In the genomic region with DNA sequence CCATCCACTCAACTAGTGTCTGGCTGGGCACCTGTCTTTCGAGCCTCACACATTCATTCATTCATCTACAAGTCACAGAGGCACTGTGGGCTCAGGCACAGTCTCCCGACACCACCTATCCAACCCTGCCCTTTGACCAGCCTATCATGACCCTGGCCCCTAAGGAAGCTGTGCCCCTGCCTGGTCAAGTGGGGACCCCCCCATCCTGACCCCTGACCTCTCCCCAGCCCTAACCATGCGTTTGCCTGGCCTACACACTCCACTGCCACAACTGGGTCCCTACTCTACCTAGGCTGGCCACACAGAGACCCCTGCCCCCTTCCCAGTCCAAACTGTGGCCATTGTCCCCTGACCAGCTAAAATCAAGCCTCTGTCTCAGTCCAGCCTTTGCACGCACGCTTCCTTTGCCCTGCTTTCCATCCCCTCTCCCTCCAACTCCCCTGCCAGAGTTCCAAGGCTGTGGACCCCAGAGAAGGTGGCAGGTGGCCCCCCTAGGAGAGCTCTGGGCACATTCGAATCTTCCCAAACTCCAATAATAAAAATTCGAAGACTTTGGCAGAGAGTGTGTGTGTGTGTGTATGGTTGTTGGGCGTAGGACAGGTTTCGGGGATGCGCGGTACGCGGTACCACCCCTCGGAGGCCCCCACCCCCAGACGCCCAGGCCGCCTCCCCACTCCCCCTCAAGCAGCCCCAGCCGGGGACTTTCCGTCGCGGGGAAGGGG, we compare ENCODE assay signal across 8 cellular contexts. TPM values are rescaled to one million over a fixed set of nuclear protein-coding genes. Genes with fewer than 3 reads are reported as not detected.
DNase-seq lines count a peak whose midpoint lies in the region; ATAC-seq and TF ChIP-seq lines count a peak whose summit lies in the region.

No MANE protein-coding gene starts in this region.

- no peaks in the 10 kb centered on the region for H4K20me1 ChIP-seq in SK-N-SH (ENCODE audit: insufficient read depth)

- POLR2A ChIA-PET in SK-N-SH (lab: Yijun Ruan, JAX), result interaction anchor here (0.8 to 1.6 kb wide), 7 partner anchors 12 to 101 kb away, joined by 3 to 4 read pairs (median 3); a partner anchor contains a TSS

- H3K4me1 ChIP-seq in SK-N-SH (ENCODE audit: control insufficient read depth in 1 of 2, insufficient read depth in 2 of 2, low read depth in 1 of 2, low read length in 1 of 2) (peaks cover 0 to 3% of the 10 kb centered on the region in 2 experiments; a peak in 1 of 4 replicates), psoas muscle (no peaks in the 10 kb centered on the region)

- H3K4me3 ChIP-seq in SK-N-SH (ENCODE audit: low read depth in 2 of 2, low read length in 1 of 2) (peak overlapping the region; percentile 60 to 80), psoas muscle (peak overlapping the region; percentile 76)

- H3K36me3 ChIP-seq in SK-N-SH (replicated peaks in 1 of 2; ENCODE audit: control insufficient read depth in 1 of 2, insufficient read depth in 2 of 2, low read length in 1 of 2) (no peaks in the 10 kb centered on the region), psoas muscle (ENCODE audit: insufficient read depth in 1 of 2, low read depth in 1 of 2) (no peaks in the 10 kb centered on the region)

- H3F3A ChIP-seq in SK-N-SH (replicated peaks; ENCODE audit: insufficient read depth), result peaks cover 13% of the 10 kb centered on the region

- H3K79me2 ChIP-seq in SK-N-SH (ENCODE audit: insufficient read depth), result no peaks in the 10 kb centered on the region

- in situ Hi-C loops in GM13976 (cut with MboI; ENCODE audit: low sequenced_read_pairs, unreplicated experiment), result no loop called here

- H3K4me2 ChIP-seq in SK-N-SH, result peak overlapping the region; percentile 98

- peak overlapping the region; percentile 93 for H2AFZ ChIP-seq in SK-N-SH (ENCODE audit: low read depth)

- H3K9ac ChIP-seq in SK-N-SH, result peak overlapping the region; percentile 77

- DNase-seq in GM13976 (ENCODE audit: low spot score) (peak; percentile 31), SK-N-SH (peak; percentile 36), psoas muscle (peak in 1 of 2 donors; percentile 36), RKO (ENCODE audit: low spot score) (no peak), cerebellar cortex (ENCODE audit: low spot score) (no peak)

- H3K9me2 ChIP-seq in SK-N-SH, result no peaks in the 10 kb centered on the region

- CTCF ChIA-PET in SK-N-SH (lab: Yijun Ruan, JAX), result interaction anchor here (0.5 to 4.0 kb wide), 40 partner anchors 10 to 231 kb away, joined by 3 to 36 read pairs (median 4); a partner anchor contains a TSS

- no peaks in the 10 kb centered on the region for H3K9me3 ChIP-seq in SK-N-SH
- no peaks in the 10 kb centered on the region for H3K9me3 ChIP-seq in psoas muscle

- TF ChIP-seq RAD21 in SK-N-SH (IDR thresholded peaks at IDR 0.05; ENCODE audit: low read length), result no peak

- WGBS in SK-N-SH (ENCODE audit: low lambda C conversion rate), result 58% methylated on average over 11 of the region's 20 CpGs
- 26 to 40% (median 31%) methylated on average over 14 to 20 of the region's 20 CpGs for WGBS in psoas muscle, 3 donors

- intact Hi-C loops in psoas muscle (cut with DNase I), result no loop called here

- TF ChIP-seq CTCF in GM13976 (IDR thresholded peaks at IDR 0.05; ENCODE audit: borderline replicate concordance, control extremely low read depth, extremely low read depth, insufficient read depth, missing control alignments) (no peak), SK-N-SH (IDR thresholded peaks at IDR 0.05) (no peak), psoas muscle (IDR thresholded peaks at IDR 0.05) (no peak)

- H3K27ac ChIP-seq in SK-N-SH (ENCODE audit: low read depth in 2 of 2, low read length in 1 of 2) (peak overlapping the region in 1 of 2 experiments; percentile 40; a peak in 2 of 4 replicates), psoas muscle (peak overlapping the region; percentile 68)

- ATAC-seq in esophagus mucosa, result peak; percentile 25
- ATAC-seq in psoas muscle, result peak in 1 of 4 donors; percentile 14
- ATAC-seq in HG02840 (IDR thresholded peaks at IDR 0.05; ENCODE audit: low FRiP score, unreplicated experiment), result no peak
- ATAC-seq in HG02763 (IDR thresholded peaks at IDR 0.05; ENCODE audit: unreplicated experiment), result no peak

- TF ChIP-seq EP300 in SK-N-SH (IDR thresholded peaks at IDR 0.05; ENCODE audit: borderline replicate concordance in 1 of 2, low read depth in 1 of 2, low read length in 1 of 2), result no peak

- H3K27me3 ChIP-seq in SK-N-SH (ENCODE audit: insufficient read depth) (no peaks in the 10 kb centered on the region), psoas muscle (ENCODE audit: insufficient read depth in 3 of 3, low read length in 2 of 3) (no peaks in the 10 kb centered on the region)

TF ChIP-seq in SK-N-SH, 30 proteins besides CTCF, POLR2A, EP300 and RAD21:
- TF ChIP-seq GATA2 (CRISPR knock-in tag; IDR thresholded peaks at IDR 0.05) (no peak), CHD2 (IDR thresholded peaks at IDR 0.05; ENCODE audit: low read length, partially characterized antibody) (no peak)

RNA-seq across cellular contexts. Expression of a gene that starts 0.4 kb away (rescaled TPM):
- polyA plus RNA-seq in SK-N-SH (2012; rRNA removed) (9.3 TPM in 2 replicates), psoas muscle (1 to 10 TPM; 1.5 to 3.2 (median 2.5) TPM)
- polyA plus RNA-seq in SK-N-SH (2012; cell fraction: cytosol; rRNA removed), result 5.5 and 7.5 TPM in 2 replicates
- 6.4 and 7.6 TPM in 2 replicates for polyA plus RNA-seq in SK-N-SH (2012; cell fraction: nucleus; rRNA removed)
- total RNA-seq in esophagus mucosa (1.2 TPM), psoas muscle (1 to 10 TPM; 2.3 to 3.7 (median 2.9) TPM)

RNA-seq across cellular contexts. Expression of a gene that starts 3.2 kb away (rescaled TPM):
- polyA plus RNA-seq in SK-N-SH (2012; rRNA removed) (not detected in 2 replicates), psoas muscle (not detected)
- polyA plus RNA-seq in SK-N-SH (2012; cell fraction: cytosol; rRNA removed), result not detected in 2 replicates
- not detected in 2 replicates for polyA plus RNA-seq in SK-N-SH (2012; cell fraction: nucleus; rRNA removed)
- total RNA-seq in esophagus mucosa (not detected), psoas muscle (not detected)

RNA-seq across cellular contexts. Expression of a gene that starts 25.0 kb away (rescaled TPM):
- 0.54 and 1.5 TPM in 2 replicates for polyA plus RNA-seq in SK-N-SH (2012; rRNA removed)
- 0.64 and 1.2 TPM in 2 replicates for polyA plus RNA-seq in SK-N-SH (2012; cell fraction: cytosol; rRNA removed)
- 6.2 and 9.3 TPM in 2 replicates for polyA plus RNA-seq in SK-N-SH (2012; cell fraction: nucleus; rRNA removed)
- total RNA-seq in esophagus mucosa, result 8.3 TPM
- total RNA-seq in psoas muscle, result 10 to 100 TPM in 1 of 4 donors, 1 to 10 TPM in 3; 5.9 to 10.1 (median 7.8) TPM
- 1 to 10 TPM; 2.9 to 6.4 (median 5.1) TPM for polyA plus RNA-seq in psoas muscle

RNA-seq across cellular contexts. Expression of a gene that starts 30.7 kb away (rescaled TPM):
- polyA plus RNA-seq in SK-N-SH (2012; rRNA removed), result 5.2 and 5.5 TPM in 2 replicates
- polyA plus RNA-seq in SK-N-SH (2012; cell fraction: cytosol; rRNA removed), result 4.3 and 5.5 TPM in 2 replicates
- polyA plus RNA-seq in SK-N-SH (2012; cell fraction: nucleus; rRNA removed), result 3.1 and 3.6 TPM in 2 replicates
- 0.08 TPM for total RNA-seq in esophagus mucosa
- total RNA-seq in psoas muscle, result not detected
- under 1 TPM in 2 of 3 donors, not detected in 1; 0.04 to 0.05 TPM for polyA plus RNA-seq in psoas muscle

RNA-seq across cellular contexts. Expression of a gene that starts 41.4 kb away (rescaled TPM):
- polyA plus RNA-seq in SK-N-SH (2012; rRNA removed), result 1.6 and 2.6 TPM in 2 replicates
- 2.0 and 2.2 TPM in 2 replicates for polyA plus RNA-seq in SK-N-SH (2012; cell fraction: cytosol; rRNA removed)
- 2.5 and 5.0 TPM in 2 replicates for polyA plus RNA-seq in SK-N-SH (2012; cell fraction: nucleus; rRNA removed)
- total RNA-seq in esophagus mucosa, result 3.4 TPM
- 1 to 10 TPM; 2.0 to 6.3 (median 2.9) TPM for total RNA-seq in psoas muscle
- polyA plus RNA-seq in psoas muscle, result 10 to 100 TPM in 1 of 3 donors, 1 to 10 TPM in 2; 1.8 to 15.4 (median 2.1) TPM

Comparison
In these comparisons a context has a peak if more than half of its experiments do, and no peak if none do; other contexts are left out.
1. DNase-seq: peak in GM13976 (single experiment) and SK-N-SH (single experiment); none in RKO (single experiment) and cerebellar cortex (single experiment).